Comparison of ENCODE assay signal across 8 cellular contexts in the genomic region with DNA sequence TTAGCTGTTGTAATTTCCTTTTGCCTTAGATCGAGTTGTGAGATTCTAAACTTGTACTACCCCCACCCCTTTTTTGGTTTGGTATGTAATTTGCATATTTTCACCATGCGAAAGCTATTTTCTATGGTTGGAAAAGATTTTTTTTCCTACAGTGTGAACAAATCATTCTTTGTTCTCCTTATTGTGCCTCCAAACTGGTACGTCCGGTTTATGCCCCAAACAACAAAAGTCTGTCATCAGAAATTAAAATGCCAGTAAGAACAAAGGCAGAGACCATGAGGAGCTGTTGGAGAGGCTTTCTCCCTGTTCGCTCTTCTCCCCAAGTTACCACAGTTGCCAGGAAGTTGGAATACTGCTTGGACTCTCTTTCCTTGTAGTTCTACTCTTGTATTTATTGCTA.
DNase-seq lines count a peak whose midpoint lies in the region; ATAC-seq, FAIRE-seq and TF ChIP-seq lines count a peak whose summit lies in the region.
"Had no signal": no experiment of that assay in that cellular context is flagged by ENCODE, and none has a peak within 500 bp of the region (broad histone marks: within the 10 kb centered on the region; RNA-seq: fewer than 3 reads in every experiment).

No MANE protein-coding gene starts in this region.

- ATAC-seq in activated T-helper 17 cell treated with anti-CD3 and anti-CD28 coated beads, Interleukin-2, amount 50 U/mL, for 72 hours (replicated peaks): no peak
- no peak for ATAC-seq in GM21619 (IDR thresholded peaks at IDR 0.05; ENCODE audit: unreplicated experiment)

- H3K9me1 ChIP-seq in keratinocyte (ENCODE audit: control insufficient read depth, extremely low read depth, insufficient read depth, low read length): no peaks in the 10 kb centered on the region

- H3K4me2 ChIP-seq in keratinocyte (ENCODE audit: control insufficient read depth, extremely low read depth, insufficient read depth, low read depth, low read length): peak overlapping the region; percentile 66

- no peaks in the 10 kb centered on the region for H3K9me3 ChIP-seq in HUES48 (ENCODE audit: control insufficient read depth, insufficient read depth, low read length)
- no peaks in the 10 kb centered on the region for H3K9me3 ChIP-seq in keratinocyte (ENCODE audit: control insufficient read depth, low read depth, low read length)
- H3K9me3 ChIP-seq in tibial artery: no peaks in the 10 kb centered on the region

- H3K4me1 ChIP-seq in HUES48 (ENCODE audit: control insufficient read depth, insufficient read depth, low read length) (peaks cover 40% of the 10 kb centered on the region), keratinocyte (ENCODE audit: control insufficient read depth, extremely low read depth, insufficient read depth, low read length) (peaks cover 11% of the 10 kb centered on the region), tibial artery (peaks cover 0 to 12% (median 0%) of the 10 kb centered on the region in 4 donors)

- H3K9ac ChIP-seq in HUES48 (ENCODE audit: low read depth, low read length) (peak overlapping the region; percentile 48; the same call in 1 of the 2 replicates), keratinocyte (ENCODE audit: control insufficient read depth, extremely low read depth, insufficient read depth, low read length) (no peak overlapping the region)

- TF ChIP-seq CTCF in MCF 10A (IDR thresholded peaks at IDR 0.05; ENCODE audit: unreplicated experiment) (no peak), keratinocyte (optimal IDR thresholded peaks at IDR 0.05 in 1 of 3, IDR thresholded peaks at IDR 0.05 in 1 of 3, conservative IDR thresholded peaks at IDR 0.05 in 1 of 3; ENCODE audit: extremely low read depth in 1 of 3, insufficient read depth in 2 of 3, low read length in 3 of 3) (no peak), tibial artery (IDR thresholded peaks at IDR 0.05) (no peak)

- no peaks in the 10 kb centered on the region for H4K20me1 ChIP-seq in keratinocyte (ENCODE audit: control insufficient read depth, extremely low read depth, insufficient read depth, low read length)

- no peak overlapping the region for H3K4me3 Mint-ChIP-seq in MCF 10A (ENCODE audit: unreplicated experiment)
- no peak overlapping the region for H3K4me3 Mint-ChIP-seq in activated T-helper 17 cell treated with anti-CD3 and anti-CD28 coated beads, Interleukin-2, amount 50 U/mL, for 72 hours

- H3K4me3 ChIP-seq in HUES48 (ENCODE audit: low read depth, low read length) (peak overlapping the region; percentile 24; the same call in 1 of the 2 replicates), keratinocyte (ENCODE audit: control insufficient read depth in 2 of 3, extremely low read depth in 1 of 3, insufficient read depth in 2 of 3, low read depth in 1 of 3, low read length in 3 of 3) (peak overlapping the region in 1 of 3 experiments; percentile 30), tibial artery (peak overlapping the region; percentile 27 to 30)

- peak; percentile 26 for FAIRE-seq in keratinocyte (lab: Jason Lieb, UNC)

- intact Hi-C loops in MCF 10A (cut with micrococcal nuclease) (no loop called here), tibial artery (cut with DNase I; ENCODE audit: low total_unique reads) (no loop called here)

- H3K9me3 Mint-ChIP-seq in MCF 10A (ENCODE audit: unreplicated experiment): no peaks in the 10 kb centered on the region
- no peaks in the 10 kb centered on the region for H3K9me3 Mint-ChIP-seq in activated T-helper 17 cell treated with anti-CD3 and anti-CD28 coated beads, Interleukin-2, amount 50 U/mL, for 72 hours

- dilution Hi-C loops in keratinocyte (cut with MboI; ENCODE audit: extremely low pct_ligation_motif_present, low sequenced_read_pairs): no loop called here

- peak overlapping the region; percentile 78 for H2AFZ ChIP-seq in keratinocyte (ENCODE audit: control insufficient read depth, low read length)

- no peaks in the 10 kb centered on the region for H3K4me1 Mint-ChIP-seq in MCF 10A (ENCODE audit: insufficient read depth, unreplicated experiment)
- peaks cover 5% of the 10 kb centered on the region for H3K4me1 Mint-ChIP-seq in activated T-helper 17 cell treated with anti-CD3 and anti-CD28 coated beads, Interleukin-2, amount 50 U/mL, for 72 hours

- no peaks in the 10 kb centered on the region for H3K36me3 ChIP-seq in HUES48 (ENCODE audit: control insufficient read depth, insufficient read depth, low read length)
- no peaks in the 10 kb centered on the region for H3K36me3 ChIP-seq in keratinocyte (ENCODE audit: control insufficient read depth in 2 of 2, extremely low read depth in 1 of 2, insufficient read depth in 2 of 2, low read length in 2 of 2)
- no peaks in the 10 kb centered on the region for H3K36me3 ChIP-seq in tibial artery

- POLR2A ChIA-PET in MCF 10A (lab: Yijun Ruan, JAX): interaction anchor here (1.0 kb wide), 1 partner anchor 8 kb away, joined by 3 read pairs; no protein-coding TSS in a partner anchor

- H3K79me2 ChIP-seq in keratinocyte (ENCODE audit: control insufficient read depth, insufficient read depth, low read length): no peaks in the 10 kb centered on the region

- H3K36me3 Mint-ChIP-seq in MCF 10A (ENCODE audit: insufficient read depth, unreplicated experiment): no peaks in the 10 kb centered on the region
- H3K36me3 Mint-ChIP-seq in activated T-helper 17 cell treated with anti-CD3 and anti-CD28 coated beads, Interleukin-2, amount 50 U/mL, for 72 hours (ENCODE audit: low read depth): no peaks in the 10 kb centered on the region

- no peaks in the 10 kb centered on the region for H3K27me3 Mint-ChIP-seq in MCF 10A (ENCODE audit: insufficient read depth, unreplicated experiment)
- no peaks in the 10 kb centered on the region for H3K27me3 Mint-ChIP-seq in activated T-helper 17 cell treated with anti-CD3 and anti-CD28 coated beads, Interleukin-2, amount 50 U/mL, for 72 hours

- H3K27ac Mint-ChIP-seq in MCF 10A (ENCODE audit: low read depth, unreplicated experiment): peak overlapping the region; percentile 59
- no peak overlapping the region for H3K27ac Mint-ChIP-seq in activated T-helper 17 cell treated with anti-CD3 and anti-CD28 coated beads, Interleukin-2, amount 50 U/mL, for 72 hours

- DNase-seq in MCF 10A (ENCODE audit: unreplicated experiment): no peak
- peak; percentile 9 for DNase-seq in keratinocyte (ENCODE audit: low read depth, low spot score)
- no peak for DNase-seq in tibial artery
- DNase-seq in glomerular visceral epithelial cell (ENCODE audit: extremely low spot score): no peak
- DNase-seq: glutamatergic neuron had no signal

- H3K27me3 ChIP-seq in HUES48 (ENCODE audit: control insufficient read depth, insufficient read depth, low read length): no peaks in the 10 kb centered on the region
- no peaks in the 10 kb centered on the region for H3K27me3 ChIP-seq in keratinocyte (ENCODE audit: control insufficient read depth, extremely low read depth, insufficient read depth, low read length)
- H3K27me3 ChIP-seq in tibial artery: no peaks in the 10 kb centered on the region

- peak overlapping the region; percentile 62 for H3K27ac ChIP-seq in HUES48 (ENCODE audit: low read depth, low read length)
- H3K27ac ChIP-seq in keratinocyte (ENCODE audit: control insufficient read depth, insufficient read depth, low read length): peak overlapping the region; percentile 56
- H3K27ac ChIP-seq in tibial artery: peak overlapping the region; percentile 27 to 63

- CTCF ChIA-PET in MCF 10A (lab: Yijun Ruan, JAX): interaction anchor here (2.1 kb wide), 1 partner anchor 23 kb away, joined by 9 read pairs; no protein-coding TSS in a partner anchor

- no TSS peak for BruUV-seq in MCF 10A (replicated peaks; lab: Mats Ljungman, UMichigan)
